ENCODE assay signal across 9 cellular contexts in the genomic region with DNA sequence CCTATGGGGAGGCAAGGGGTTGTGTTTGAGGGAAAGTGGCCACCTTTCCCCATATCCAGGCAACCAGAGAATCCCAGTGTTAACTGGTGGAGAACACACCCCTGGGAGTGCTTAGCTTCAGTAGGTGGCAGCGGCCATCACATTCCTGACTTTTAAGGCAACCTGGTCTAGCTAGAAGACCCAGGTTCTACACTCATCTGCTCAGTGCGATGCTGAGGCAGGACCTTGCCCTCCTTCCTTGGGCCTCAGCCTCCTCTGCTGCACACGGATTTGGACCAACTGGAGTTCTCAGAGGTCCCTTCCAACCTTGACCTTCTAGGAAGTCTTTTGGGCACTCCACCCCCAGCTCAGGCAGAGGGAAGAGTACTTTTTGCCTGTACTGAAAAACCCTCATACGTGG. TPM values are rescaled to one million over a fixed set of nuclear protein-coding genes. Genes with fewer than 3 reads are reported as not detected.
DNase-seq lines count a peak whose midpoint lies in the region; ATAC-seq and TF ChIP-seq lines count a peak whose summit lies in the region.
"Had no signal": no experiment of that assay in that cellular context is flagged by ENCODE, and none has a peak within 500 bp of the region (broad histone marks: within the 10 kb centered on the region; RNA-seq: fewer than 3 reads in every experiment).

No MANE protein-coding gene starts in this region.

- H3K79me1 ChIP-seq in mesenchymal stem cell (replicated peaks; ENCODE audit: low read length, poor library complexity, severe bottlenecking), result peaks cover 11% of the 10 kb centered on the region

- no peak for ATAC-seq in HG03135 (IDR thresholded peaks at IDR 0.05; ENCODE audit: unreplicated experiment)

- H2AK5ac ChIP-seq in mesenchymal stem cell (ENCODE audit: low read length, severe bottlenecking), result peak overlapping the region; percentile 59

- peak overlapping the region; percentile 56 to 76 for H3K4ac ChIP-seq in mesenchymal stem cell (ENCODE audit: low read depth in 1 of 2, low read length in 2 of 2)

- no peak for TF ChIP-seq POLR2A in transverse colon (IDR thresholded peaks at IDR 0.05)

- H4K91ac ChIP-seq in mesenchymal stem cell (ENCODE audit: low read length), result peak overlapping the region; percentile 84

- H3K14ac ChIP-seq in mesenchymal stem cell (ENCODE audit: low read length in 2 of 2), result no peak overlapping the region

- WGBS in mesenchymal stem cell, result 74% methylated on average over 4 of the region's 4 CpGs
- WGBS in transverse colon (ENCODE audit: low coverage in 1 of 2), 2 donors, result 57 to 70% methylated on average over 1 to 4 of the region's 4 CpGs

- H2BK120ac ChIP-seq in mesenchymal stem cell (ENCODE audit: low read depth, low read length), result peak overlapping the region; percentile 59

- no peaks in the 10 kb centered on the region for H3K27me3 ChIP-seq in mesenchymal stem cell (ENCODE audit: control insufficient read depth in 1 of 2, insufficient read depth in 1 of 2, low read length in 2 of 2)
- no peaks in the 10 kb centered on the region for H3K27me3 ChIP-seq in transverse colon
- H3K27me3 ChIP-seq: SJSA1 had no signal

- H2BK12ac ChIP-seq in mesenchymal stem cell (ENCODE audit: low read length in 2 of 2), result peak overlapping the region in 1 of 2 experiments; percentile 47

- H3K27ac ChIP-seq in mesenchymal stem cell (ENCODE audit: low read length, poor library complexity, severe bottlenecking), result peak overlapping the region; percentile 70
- H3K27ac ChIP-seq in transverse colon, result peak overlapping the region; percentile 84 to 95 (median 94)
- H3K27ac ChIP-seq: SJSA1 had no signal

- H3K36me3 ChIP-seq in mesenchymal stem cell (ENCODE audit: control insufficient read depth in 1 of 2, insufficient read depth in 2 of 2, low read depth in 1 of 2, low read length in 2 of 2) (peaks cover 36 to 39% of the 10 kb centered on the region in 2 experiments), transverse colon (peaks cover 0 to 20% (median 5%) of the 10 kb centered on the region in 4 donors)

- peaks cover 68% of the 10 kb centered on the region for H3K4me1 Mint-ChIP-seq in activated naive CD4-positive, alpha-beta T cell treated with anti-CD3 and anti-CD28 coated beads, Interleukin-2, amount 50 U/mL, for 24 hours
- H3K4me1 Mint-ChIP-seq in activated naive CD8-positive, alpha-beta T cell treated with anti-CD3 and anti-CD28 coated beads for 36 hours, result peaks cover 58% of the 10 kb centered on the region

- peak overlapping the region; percentile 27 for H4K8ac ChIP-seq in mesenchymal stem cell (ENCODE audit: low read length)

- H2BK15ac ChIP-seq in mesenchymal stem cell (ENCODE audit: low read depth, poor library complexity, severe bottlenecking), result peak overlapping the region; percentile 53

- no peak overlapping the region for H3K23ac ChIP-seq in mesenchymal stem cell (ENCODE audit: low read length in 2 of 2)

- peak overlapping the region; percentile 92 for H3K9ac ChIP-seq in mesenchymal stem cell (ENCODE audit: low read length)

- in situ Hi-C loops in transverse colon (cut with MboI; ENCODE audit: low pct_ligation_motif_present in 1 of 4, low pct_unique_long_range_greater_than_20kb in 1 of 4, low sequenced_read_pairs in 3 of 4), result loop anchor here in 2 of 4 donors (10.0 to 25.0 kb wide), 2 partner anchors 106 to 274 kb away; partner anchors contain the start of gene MRPS10 (in 1 of the 2)

- no peak for TF ChIP-seq CTCF in transverse colon (IDR thresholded peaks at IDR 0.05)

- H2AFZ ChIP-seq in mesenchymal stem cell (ENCODE audit: low read depth, low read length), result no peak overlapping the region

- intact Hi-C loops in transverse colon (cut with DNase I; ENCODE audit: low total_unique reads), result loop anchor here (5.0 kb wide), 1 partner anchor 104 kb away; no protein-coding TSS in a partner anchor

- DNase-seq in activated naive CD4-positive, alpha-beta T cell treated with anti-CD3 and anti-CD28 coated beads, Interleukin-2, amount 50 U/mL, for 16 hours, result no peak
- no peak for DNase-seq in activated naive CD8-positive, alpha-beta T cell treated with anti-CD3 and anti-CD28 coated beads for 36 hours
- DNase-seq in mesenchymal stem cell (no peak), transverse colon (no peak), NCI-H748 treated with DMSO at 0.1 percent for 48 hours (lab: John Stamatoyannopoulos, UW) (no peak)
- no peak for DNase-seq in stimulated activated naive CD4-positive, alpha-beta T cell treated with Interleukin-2 at 50 U/mL for 16 hours (lab: John Stamatoyannopoulos, UW)

- peaks cover 30% of the 10 kb centered on the region for H3K36me3 Mint-ChIP-seq in activated naive CD4-positive, alpha-beta T cell treated with anti-CD3 and anti-CD28 coated beads, Interleukin-2, amount 50 U/mL, for 24 hours
- peaks cover 61% of the 10 kb centered on the region for H3K36me3 Mint-ChIP-seq in activated naive CD8-positive, alpha-beta T cell treated with anti-CD3 and anti-CD28 coated beads for 36 hours

- H3K4me2 ChIP-seq in mesenchymal stem cell (ENCODE audit: low read length, poor library complexity, severe bottlenecking), result no peak overlapping the region

- H3K27ac Mint-ChIP-seq in activated naive CD4-positive, alpha-beta T cell treated with anti-CD3 and anti-CD28 coated beads, Interleukin-2, amount 50 U/mL, for 24 hours, result peak overlapping the region; percentile 96
- peak overlapping the region; percentile 92 for H3K27ac Mint-ChIP-seq in activated naive CD8-positive, alpha-beta T cell treated with anti-CD3 and anti-CD28 coated beads for 36 hours

- TF ChIP-seq EP300 in transverse colon (IDR thresholded peaks at IDR 0.05; ENCODE audit: low read depth), result no peak

- H3K4me1 ChIP-seq in mesenchymal stem cell (ENCODE audit: control insufficient read depth, insufficient read depth, low read depth, low read length), result peaks cover 38% of the 10 kb centered on the region
- peaks cover 29 to 61% (median 44%) of the 10 kb centered on the region in 4 donors for H3K4me1 ChIP-seq in transverse colon

- H3K4me3 ChIP-seq in mesenchymal stem cell (ENCODE audit: insufficient read depth in 1 of 2, low read depth in 1 of 2, low read length in 2 of 2) (peak overlapping the region in 1 of 2 experiments; percentile 98), transverse colon (no peak overlapping the region)
- H3K4me3 ChIP-seq: SJSA1 had no signal

- no peaks in the 10 kb centered on the region for H3K9me3 Mint-ChIP-seq in activated naive CD4-positive, alpha-beta T cell treated with anti-CD3 and anti-CD28 coated beads, Interleukin-2, amount 50 U/mL, for 24 hours
- no peaks in the 10 kb centered on the region for H3K9me3 Mint-ChIP-seq in activated naive CD8-positive, alpha-beta T cell treated with anti-CD3 and anti-CD28 coated beads for 36 hours

- H3K9me3 ChIP-seq in mesenchymal stem cell (ENCODE audit: control insufficient read depth, low read length), result no peaks in the 10 kb centered on the region
- no peaks in the 10 kb centered on the region for H3K9me3 ChIP-seq in transverse colon

- H3K27me3 Mint-ChIP-seq in activated naive CD4-positive, alpha-beta T cell treated with anti-CD3 and anti-CD28 coated beads, Interleukin-2, amount 50 U/mL, for 24 hours, result no peaks in the 10 kb centered on the region
- H3K27me3 Mint-ChIP-seq in activated naive CD8-positive, alpha-beta T cell treated with anti-CD3 and anti-CD28 coated beads for 36 hours, result no peaks in the 10 kb centered on the region

- H3K18ac ChIP-seq in mesenchymal stem cell (ENCODE audit: low read depth in 1 of 2, low read length in 2 of 2), result peak overlapping the region; percentile 31 to 76

- no peak overlapping the region for H2BK5ac ChIP-seq in mesenchymal stem cell (ENCODE audit: low read depth, low read length, poor library complexity, severe bottlenecking)

- H3K4me3 Mint-ChIP-seq in activated naive CD4-positive, alpha-beta T cell treated with anti-CD3 and anti-CD28 coated beads, Interleukin-2, amount 50 U/mL, for 24 hours, result peak overlapping the region; percentile 91
- peak overlapping the region; percentile 100 for H3K4me3 Mint-ChIP-seq in activated naive CD8-positive, alpha-beta T cell treated with anti-CD3 and anti-CD28 coated beads for 36 hours

RNA-seq across cellular contexts. Expression of gene CCND3, which starts 3.0 kb away (rescaled TPM):
- total RNA-seq in activated naive CD8-positive, alpha-beta T cell treated with anti-CD3 and anti-CD28 coated beads for 36 hours, result 100 to 1,000 TPM; 396 to 403 TPM
- 84.5 TPM for polyA plus RNA-seq in mesenchymal stem cell (2013, experiment 1 of 2)
- 80.3 TPM for polyA plus RNA-seq in mesenchymal stem cell (2013, experiment 2 of 2)
- total RNA-seq in transverse colon, result 100 to 1,000 TPM in 1 of 4 donors, 10 to 100 TPM in 3; 55.3 to 178 (median 75.6) TPM

RNA-seq across cellular contexts. Expression of gene BYSL, which starts 17.3 kb away (rescaled TPM):
- total RNA-seq in activated naive CD8-positive, alpha-beta T cell treated with anti-CD3 and anti-CD28 coated beads for 36 hours, result 10 to 100 TPM; 75.7 to 79.1 TPM
- 11.3 TPM for polyA plus RNA-seq in mesenchymal stem cell (2013, experiment 1 of 2)
- 11.6 TPM for polyA plus RNA-seq in mesenchymal stem cell (2013, experiment 2 of 2)
- total RNA-seq in transverse colon, result 1 to 10 TPM; 3.4 to 5.9 (median 5.2) TPM

RNA-seq across cellular contexts. Expression of gene MED20, which starts 17.7 kb away (rescaled TPM):
- 10 to 100 TPM; 19.8 to 22.3 TPM for total RNA-seq in activated naive CD8-positive, alpha-beta T cell treated with anti-CD3 and anti-CD28 coated beads for 36 hours
- 13.5 TPM for polyA plus RNA-seq in mesenchymal stem cell (2013, experiment 1 of 2)
- polyA plus RNA-seq in mesenchymal stem cell (2013, experiment 2 of 2), result 13.6 TPM
- 10 to 100 TPM; 15.4 to 25.7 (median 18.5) TPM for total RNA-seq in transverse colon

RNA-seq across cellular contexts. Expression of gene USP49, which starts 43.4 kb away (rescaled TPM):
- 1 to 10 TPM; 4.4 to 4.5 TPM for total RNA-seq in activated naive CD8-positive, alpha-beta T cell treated with anti-CD3 and anti-CD28 coated beads for 36 hours
- polyA plus RNA-seq in mesenchymal stem cell (2013, experiment 1 of 2), result 1.5 TPM
- polyA plus RNA-seq in mesenchymal stem cell (2013, experiment 2 of 2), result 1.3 TPM
- 1 to 10 TPM; 2.3 to 7.9 (median 4.0) TPM for total RNA-seq in transverse colon

Comparison
In these comparisons a context has a peak if more than half of its experiments do, and no peak if none do; other contexts are left out.
1. RNA of gene BYSL, which starts 17.3 kb away (total RNA-seq): 75.7 to 79.1 TPM in activated naive CD8-positive, alpha-beta T cell treated with anti-CD3 and anti-CD28 coated beads for 36 hours; 3.4 to 5.9 TPM in transverse colon; every median in the first group is over 10 times any median in the second.